13 cellular contexts compared by ENCODE assay signal in genomic region chr3:179840985-179841384, GRCh38.
DNase-seq lines count a peak whose midpoint lies in the region; TF ChIP-seq lines count a peak whose summit lies in the region.
"Had no signal": no experiment of that assay in that cellular context is flagged by ENCODE, and none has a peak within 500 bp of the region (broad histone marks: within the 10 kb centered on the region; RNA-seq: fewer than 3 reads in every experiment).

No MANE protein-coding gene starts in this region.

- DNase-seq in 8988T (peak; percentile 31), SK-N-MC (ENCODE audit: low read depth, low spot score) (peak; percentile 51), fibroblast of peridontal ligament (ENCODE audit: extremely low read depth) (peak; percentile 54), germinal center (ENCODE audit: low spot score) (no peak), hepatic stellate cell (ENCODE audit: low spot score) (no peak), NCI-H510A (lab: John Stamatoyannopoulos, UW) (no peak), T-helper 9 cell (no peak)
- DNase-seq: DMS79 treated with DMSO at 0.1 percent for 48 hours, NCI-H2081 treated with DMSO at 0.1 percent for 48 hours, upper lobe of left lung had no signal

- POLR2A ChIA-PET in HEK293 (lab: Yijun Ruan, JAX): no interaction called here

- H3K4me3 ChIP-seq in HEK293 (ENCODE audit: low read depth, low read length) (no peak overlapping the region), SK-N-MC (no peak overlapping the region)
- H3K4me3 ChIP-seq: heart left ventricle, upper lobe of left lung had no signal

- no peak for TF ChIP-seq CTCF in HEK293 (tag by site-specific recombination; IDR thresholded peaks at IDR 0.05)

- no peak overlapping the region for H3K9ac ChIP-seq in SK-N-MC (ENCODE audit: insufficient read length)
- H3K9ac ChIP-seq: KMS-11 had no signal

- CTCF ChIA-PET in HEK293 (lab: Yijun Ruan, JAX): interaction anchor here (0.6 kb wide), 1 partner anchor 73 kb away, joined by 3 read pairs; no protein-coding TSS in a partner anchor

- H3K4me1 ChIP-seq in HEK293 (ENCODE audit: control insufficient read depth, insufficient read depth, low read length): no peaks in the 10 kb centered on the region
- H3K4me1 ChIP-seq: upper lobe of left lung had no signal

- H3K9me3 ChIP-seq in HEK293 (ENCODE audit: control insufficient read depth, insufficient read depth, low read depth, low read length) (no peaks in the 10 kb centered on the region), SK-N-MC (ENCODE audit: low read depth, low read length) (no peaks in the 10 kb centered on the region)
- H3K9me3 ChIP-seq: heart left ventricle, upper lobe of left lung had no signal

- no peaks in the 10 kb centered on the region for H3K36me3 ChIP-seq in HEK293 (ENCODE audit: control insufficient read depth in 2 of 2, insufficient read depth in 1 of 2, low read length in 2 of 2)
- no peaks in the 10 kb centered on the region for H3K36me3 ChIP-seq in SK-N-MC (ENCODE audit: insufficient read depth, low read length)
- H3K36me3 ChIP-seq: heart left ventricle, upper lobe of left lung had no signal

- H3K27ac ChIP-seq in HEK293 (ENCODE audit: extremely low read depth, low read depth, low read length) (no peak overlapping the region), SK-N-MC (no peak overlapping the region)
- H3K27ac ChIP-seq: heart left ventricle, KMS-11, upper lobe of left lung had no signal

TF ChIP-seq in HEK293, 187 proteins besides CTCF, POLR2A, EP300 and RAD21:
- TF ChIP-seq KLF9 (tag by site-specific recombination; IDR thresholded peaks at IDR 0.05; ENCODE audit: low read depth): no peak
- TF ChIP-seq ZNF792 (tag by site-specific recombination; IDR thresholded peaks at IDR 0.05): no peak
- TF ChIP-seq ZNF707 (tag by site-specific recombination; IDR thresholded peaks at IDR 0.05): no peak
- no peak for TF ChIP-seq ZBTB7A (tag by site-specific recombination; IDR thresholded peaks at IDR 0.05; ENCODE audit: low read depth)
- 0 out of 2 replicates have a peak, but pooled peaks have one; percentile 15 for TF ChIP-seq ZFHX2 (tag by site-specific recombination; conservative IDR thresholded peaks at IDR 0.05)
- no peak for TF ChIP-seq ZNF518A (tag by site-specific recombination; conservative IDR thresholded peaks at IDR 0.05; ENCODE audit: low read depth)
- no peak for TF ChIP-seq PATZ1 (tag by site-specific recombination; IDR thresholded peaks at IDR 0.05)
- no peak for TF ChIP-seq ZNF157 (tag by site-specific recombination; IDR thresholded peaks at IDR 0.05)
- TF ChIP-seq ZNF785 (tag by site-specific recombination; IDR thresholded peaks at IDR 0.05): no peak
- TF ChIP-seq EGR2 (tag by site-specific recombination; IDR thresholded peaks at IDR 0.05; ENCODE audit: low read depth): peak; percentile 15; the same call in 1 of the 2 replicates
- TF ChIP-seq SP2 (tag by site-specific recombination; IDR thresholded peaks at IDR 0.05): no peak
- no peak for TF ChIP-seq ZNF701 (tag by site-specific recombination; IDR thresholded peaks at IDR 0.05)
- TF ChIP-seq HOXD13 (CRISPR knock-in tag; IDR thresholded peaks at IDR 0.05; ENCODE audit: borderline replicate concordance): no peak
- no peak for TF ChIP-seq SETDB1 (IDR thresholded peaks at IDR 0.05; ENCODE audit: insufficient read length, low read length)
- no peak for TF ChIP-seq PBX3 (CRISPR knock-in tag; IDR thresholded peaks at IDR 0.05)
- TF ChIP-seq ZNF76 (tag by site-specific recombination; IDR thresholded peaks at IDR 0.05; ENCODE audit: borderline replicate concordance, low read depth): no peak

Comparison
In these comparisons a context has a peak if more than half of its experiments do, and no peak if none do; other contexts are left out.
1. DNase-seq: peak in 8988T (single experiment), SK-N-MC (single experiment) and fibroblast of peridontal ligament (single experiment); none in germinal center (single experiment), hepatic stellate cell (single experiment), NCI-H510A (single experiment) and T-helper 9 cell (single experiment).